Comparison of ENCODE assay signal across 9 cellular contexts in genomic region chr16:53518550-53519416, GRCh38. TPM values are rescaled to one million over a fixed set of nuclear protein-coding genes. Genes with fewer than 3 reads are reported as not detected.
DNase-seq lines count a peak whose midpoint lies in the region; ATAC-seq and TF ChIP-seq lines count a peak whose summit lies in the region.
"Had no signal": no experiment of that assay in that cellular context is flagged by ENCODE, and none has a peak within 500 bp of the region (broad histone marks: within the 10 kb centered on the region; RNA-seq: fewer than 3 reads in every experiment).

No MANE protein-coding gene starts in this region.

- H2AFZ ChIP-seq in ACC112 (ENCODE audit: low read length, unreplicated experiment) (no peak overlapping the region), smooth muscle cell (ENCODE audit: low read depth) (no peak overlapping the region)

- DNase-seq in activated CD4-positive, alpha-beta T cell treated with anti-CD3 and anti-CD28 coated beads for 4 hours = peak; percentile 61 to 63
- DNase-seq in effector memory CD4-positive, alpha-beta T cell = peak; percentile 68 to 77 (median 75)
- DNase-seq in smooth muscle cell (lab: John Stamatoyannopoulos, UW; ENCODE audit: unreplicated experiment) (no peak), DMS153 (lab: John Stamatoyannopoulos, UW) (no peak), DMS114 treated with DMSO at 0.1 percent for 48 hours (lab: John Stamatoyannopoulos, UW; ENCODE audit: unreplicated experiment) (no peak)

- no peaks in the 10 kb centered on the region for H3F3A ChIP-seq in smooth muscle cell (ENCODE audit: low read depth)

- no peaks in the 10 kb centered on the region for H4K20me1 ChIP-seq in smooth muscle cell (ENCODE audit: low read depth)

- H3K27ac ChIP-seq in ACC112 (ENCODE audit: low read depth, low read length) (peak overlapping the region; percentile 67), smooth muscle cell (ENCODE audit: low read depth) (peak overlapping the region; percentile 35)
- peak overlapping the region; percentile 0 for H3K27ac ChIP-seq in effector memory CD4-positive, alpha-beta T cell (ENCODE audit: insufficient read depth, low read length, poor library complexity, severe bottlenecking)
- H3K27ac ChIP-seq: C4-2B had no signal

- no peak overlapping the region for H3K9ac ChIP-seq in smooth muscle cell (ENCODE audit: low read depth)

- H3K4me1 ChIP-seq in ACC112 (ENCODE audit: control insufficient read depth, insufficient read depth, low read length, unreplicated experiment) (peaks cover 10% of the 10 kb centered on the region), smooth muscle cell (ENCODE audit: low read depth) (no peaks in the 10 kb centered on the region)
- H3K4me1 ChIP-seq in effector memory CD4-positive, alpha-beta T cell (ENCODE audit: control insufficient read depth, insufficient read depth, low read length, poor library complexity, severe bottlenecking) = peaks cover 28% of the 10 kb centered on the region

- no peaks in the 10 kb centered on the region for H3K79me2 ChIP-seq in ACC112 (ENCODE audit: control insufficient read depth, insufficient read depth, low read length, unreplicated experiment)
- H3K79me2 ChIP-seq in smooth muscle cell (ENCODE audit: low read depth) = no peaks in the 10 kb centered on the region

- H3K4me3 ChIP-seq in ACC112 (ENCODE audit: low read depth, low read length) (no peak overlapping the region), smooth muscle cell (no peak overlapping the region)
- H3K4me3 ChIP-seq in effector memory CD4-positive, alpha-beta T cell (ENCODE audit: insufficient read depth, low read depth, low read length, poor library complexity, severe bottlenecking) = peak overlapping the region; percentile 38

- H3K4me2 ChIP-seq in smooth muscle cell = peak overlapping the region; percentile 24

- WGBS in smooth muscle cell (ENCODE audit: low lambda C conversion rate) = 62% methylated on average over 19 of the region's 19 CpGs

- H3K36me3 ChIP-seq in ACC112 (ENCODE audit: insufficient read depth, low read length) = no peaks in the 10 kb centered on the region
- no peaks in the 10 kb centered on the region for H3K36me3 ChIP-seq in effector memory CD4-positive, alpha-beta T cell (ENCODE audit: control insufficient read depth, insufficient read depth, low read length)
- H3K36me3 ChIP-seq in smooth muscle cell (ENCODE audit: low read depth) = no peaks in the 10 kb centered on the region

- no peak for TF ChIP-seq CTCF in smooth muscle cell (IDR thresholded peaks at IDR 0.05; ENCODE audit: borderline replicate concordance, insufficient read depth, poor library complexity, severe bottlenecking)

- peak; percentile 97 for ATAC-seq in GM19372 (IDR thresholded peaks at IDR 0.05; ENCODE audit: low read depth, unreplicated experiment)
- peak; percentile 99 for ATAC-seq in HG03442 (IDR thresholded peaks at IDR 0.05; ENCODE audit: unreplicated experiment)

- no peaks in the 10 kb centered on the region for H3K27me3 ChIP-seq in ACC112 (ENCODE audit: insufficient read depth, low read length)
- H3K27me3 ChIP-seq in effector memory CD4-positive, alpha-beta T cell (replicated peaks; ENCODE audit: control insufficient read depth, insufficient read depth, low read length, poor library complexity, severe bottlenecking) = no peaks in the 10 kb centered on the region
- peaks cover 6% of the 10 kb centered on the region for H3K27me3 ChIP-seq in smooth muscle cell (ENCODE audit: low read depth)

- no peaks in the 10 kb centered on the region for H3K9me3 ChIP-seq in effector memory CD4-positive, alpha-beta T cell (ENCODE audit: control insufficient read depth, low read length)
- H3K9me3 ChIP-seq in smooth muscle cell (replicated peaks; ENCODE audit: low read depth) = no peaks in the 10 kb centered on the region

RNA-seq across cellular contexts. Expression of gene AKTIP, which starts 15.8 kb away (rescaled TPM):
- 21.5 and 24.3 TPM in 2 replicates for total RNA-seq in smooth muscle cell
- polyA plus RNA-seq in smooth muscle cell = 14.1 and 25.1 TPM in 2 replicates

Comparison
In these comparisons a context has a peak if more than half of its experiments do, and no peak if none do; other contexts are left out.
1. H3K27ac ChIP-seq: peak in every context shown above with its lines; median percentile 67 in ACC112; 35 in smooth muscle cell; 0 in effector memory CD4-positive, alpha-beta T cell.
2. DNase-seq: peak in activated CD4-positive, alpha-beta T cell treated with anti-CD3 and anti-CD28 coated beads for 4 hours (2 of 2) and effector memory CD4-positive, alpha-beta T cell (3 of 3); none in smooth muscle cell (single experiment), DMS153 (single experiment) and DMS114 treated with DMSO at 0.1 percent for 48 hours (single experiment).